18 cellular contexts compared by ENCODE assay signal in genomic region chr7:129170373-129171021, GRCh38. TPM values are rescaled to one million over a fixed set of nuclear protein-coding genes. Genes with fewer than 3 reads are reported as not detected.
DNase-seq lines count a peak whose midpoint lies in the region; ATAC-seq and TF ChIP-seq lines count a peak whose summit lies in the region.
"Had no signal": no experiment of that assay in that cellular context is flagged by ENCODE, and none has a peak within 500 bp of the region (broad histone marks: within the 10 kb centered on the region; RNA-seq: fewer than 3 reads in every experiment).

No MANE protein-coding gene starts in this region.

- H3K4me1 Mint-ChIP-seq in natural killer cell, result peaks cover 0 to 10% of the 10 kb centered on the region in 2 donors
- H3K4me1 Mint-ChIP-seq in natural killer cell treated with Interleukin-12 subunit alpha and Interleukin-12 subunit beta and Interleukin-15 and Interleukin-18, amount 100 ng/mL, for 72 hours (ENCODE audit: low read depth in 2 of 2), result peaks cover 9 to 12% of the 10 kb centered on the region in 2 donors
- H3K4me1 Mint-ChIP-seq in activated naive CD8-positive, alpha-beta T cell treated with anti-CD3 and anti-CD28 coated beads for 36 hours, result peaks cover 26% of the 10 kb centered on the region
- peaks cover 19% of the 10 kb centered on the region for H3K4me1 Mint-ChIP-seq in CD4-positive, alpha-beta T cell (ENCODE audit: low read depth)

- H3K56ac ChIP-seq in mesendoderm (ENCODE audit: low read length), result peak overlapping the region; percentile 15

- no peak overlapping the region for H3K4ac ChIP-seq in mesendoderm (ENCODE audit: low read depth, low read length)

- no peaks in the 10 kb centered on the region for H3K36me3 ChIP-seq in mesendoderm (ENCODE audit: control insufficient read depth, insufficient read depth, low read length)
- H3K36me3 ChIP-seq: uterus had no signal

- no peaks in the 10 kb centered on the region for H3K27me3 ChIP-seq in mesendoderm (ENCODE audit: insufficient read depth, low read length, poor library complexity)
- H3K27me3 ChIP-seq in CD4-positive, alpha-beta T cell (ENCODE audit: control insufficient read depth, insufficient read depth, low read length), result no peaks in the 10 kb centered on the region
- H3K27me3 ChIP-seq: SJCRH30, uterus had no signal

- CTCF ChIA-PET in CD4-positive, alpha-beta T cell (lab: Charles Lee), result no interaction called here

- H3K4me3 Mint-ChIP-seq in natural killer cell, result peak overlapping the region; percentile 84
- H3K4me3 Mint-ChIP-seq in natural killer cell treated with Interleukin-12 subunit alpha and Interleukin-12 subunit beta and Interleukin-15 and Interleukin-18, amount 100 ng/mL, for 72 hours, result no peak overlapping the region
- H3K4me3 Mint-ChIP-seq in activated naive CD8-positive, alpha-beta T cell treated with anti-CD3 and anti-CD28 coated beads for 36 hours, result peak overlapping the region; percentile 67
- H3K4me3 Mint-ChIP-seq in CD4-positive, alpha-beta T cell, result no peak overlapping the region

- H2BK5ac ChIP-seq in mesendoderm (ENCODE audit: low read length), result no peak overlapping the region

- H3K79me2 ChIP-seq in mesendoderm (ENCODE audit: control insufficient read depth, insufficient read depth, low read length), result no peaks in the 10 kb centered on the region
- H3K79me2 ChIP-seq: parathyroid adenoma had no signal

- no peak overlapping the region for H3K4me3 ChIP-seq in mesendoderm (ENCODE audit: low read length)
- H3K4me3 ChIP-seq: SJCRH30 had no signal

- no peak overlapping the region for H2BK15ac ChIP-seq in mesendoderm (replicated peaks; ENCODE audit: low read depth)

- H3K27ac Mint-ChIP-seq in natural killer cell, result no peak overlapping the region
- no peak overlapping the region for H3K27ac Mint-ChIP-seq in natural killer cell treated with Interleukin-12 subunit alpha and Interleukin-12 subunit beta and Interleukin-15 and Interleukin-18, amount 100 ng/mL, for 72 hours
- H3K27ac Mint-ChIP-seq in activated naive CD8-positive, alpha-beta T cell treated with anti-CD3 and anti-CD28 coated beads for 36 hours, result no peak overlapping the region
- H3K27ac Mint-ChIP-seq in CD4-positive, alpha-beta T cell, result no peak overlapping the region
- H3K27ac Mint-ChIP-seq: activated CD4-positive, alpha-beta memory T cell treated with anti-CD3 and anti-CD28 coated beads for 36 hours had no signal

- DNase-seq in natural killer cell (no peak), mesendoderm (peak; percentile 85), dedifferentiated amniotic fluid mesenchymal stem cell (ENCODE audit: extremely low spot score) (no peak)
- DNase-seq in natural killer cell treated with Interleukin-12 subunit alpha and Interleukin-12 subunit beta and Interleukin-15 and Interleukin-18, amount 100 ng/mL, for 72 hours (ENCODE audit: low spot score), result no peak
- DNase-seq in activated naive CD8-positive, alpha-beta T cell treated with anti-CD3 and anti-CD28 coated beads for 36 hours, result no peak
- no peak for DNase-seq in CD4-positive, alpha-beta T cell
- DNase-seq: activated effector memory CD4-positive, alpha-beta T cell treated with Interleukin-2 at 50 U/mL for 16 hours; dermis blood vessel endothelial cell; kidney glomerular epithelial cell; NCI-H2081; NCI-H524; SJCRH30; uterus had no signal

- peak overlapping the region; percentile 3 for H3K9ac ChIP-seq in mesendoderm (ENCODE audit: low read length)
- H3K9ac ChIP-seq: parathyroid adenoma had no signal

- H3K9me3 ChIP-seq in CD4-positive, alpha-beta T cell (ENCODE audit: control insufficient read depth, low read length), result no peaks in the 10 kb centered on the region
- H3K9me3 ChIP-seq: SJCRH30, uterus had no signal

- H3K27me3 Mint-ChIP-seq in natural killer cell (ENCODE audit: low read depth in 2 of 2), result peaks cover 0 to 12% of the 10 kb centered on the region in 2 donors
- peaks cover 0 to 3% of the 10 kb centered on the region in 2 donors for H3K27me3 Mint-ChIP-seq in natural killer cell treated with Interleukin-12 subunit alpha and Interleukin-12 subunit beta and Interleukin-15 and Interleukin-18, amount 100 ng/mL, for 72 hours
- H3K27me3 Mint-ChIP-seq in activated naive CD8-positive, alpha-beta T cell treated with anti-CD3 and anti-CD28 coated beads for 36 hours, result no peaks in the 10 kb centered on the region
- peaks cover 7% of the 10 kb centered on the region for H3K27me3 Mint-ChIP-seq in CD4-positive, alpha-beta T cell

- no peak overlapping the region for H3K23ac ChIP-seq in mesendoderm (ENCODE audit: low read length)

- H3K27ac ChIP-seq in mesendoderm (ENCODE audit: low read depth, low read length), result no peak overlapping the region
- no peak overlapping the region for H3K27ac ChIP-seq in CD4-positive, alpha-beta T cell (ENCODE audit: low read depth, low read length)
- H3K27ac ChIP-seq: parathyroid adenoma, SJCRH30, uterus had no signal

- H4K8ac ChIP-seq in mesendoderm (ENCODE audit: low read depth, low read length), result no peak overlapping the region

- no peak overlapping the region for H3K4me2 ChIP-seq in mesendoderm (ENCODE audit: low read length)

- no peak for TF ChIP-seq CTCF in natural killer cell (IDR thresholded peaks at IDR 0.05)
- TF ChIP-seq CTCF in CD4-positive, alpha-beta T cell (IDR thresholded peaks at IDR 0.05), result no peak

- peaks cover 7% of the 10 kb centered on the region for H3K4me1 ChIP-seq in mesendoderm (ENCODE audit: control insufficient read depth, low read depth, low read length)
- H3K4me1 ChIP-seq: parathyroid adenoma, SJCRH30 had no signal

- H2BK120ac ChIP-seq in mesendoderm (ENCODE audit: low read depth, low read length), result no peak overlapping the region

- no peak overlapping the region for H3K18ac ChIP-seq in mesendoderm (ENCODE audit: low read length)

- no peak overlapping the region for H4K5ac ChIP-seq in mesendoderm (ENCODE audit: low read length)

- intact Hi-C loops in natural killer cell (cut with micrococcal nuclease), result no loop called here
- intact Hi-C loops in CD4-positive, alpha-beta T cell (cut with DNase I, micrococcal nuclease), result no loop called here

- H3K36me3 Mint-ChIP-seq in natural killer cell, result no peaks in the 10 kb centered on the region
- H3K36me3 Mint-ChIP-seq in natural killer cell treated with Interleukin-12 subunit alpha and Interleukin-12 subunit beta and Interleukin-15 and Interleukin-18, amount 100 ng/mL, for 72 hours, result no peaks in the 10 kb centered on the region
- H3K36me3 Mint-ChIP-seq in activated naive CD8-positive, alpha-beta T cell treated with anti-CD3 and anti-CD28 coated beads for 36 hours, result peaks cover 2% of the 10 kb centered on the region
- peaks cover 4% of the 10 kb centered on the region for H3K36me3 Mint-ChIP-seq in CD4-positive, alpha-beta T cell (ENCODE audit: low read depth)
- H3K36me3 Mint-ChIP-seq: activated CD4-positive, alpha-beta memory T cell treated with anti-CD3 and anti-CD28 coated beads for 36 hours had no signal

- no peak overlapping the region for H2AK5ac ChIP-seq in mesendoderm (ENCODE audit: low read length)

- WGBS in mesendoderm (ENCODE audit: extremely low coverage, insufficient coverage, low lambda C conversion rate), result no CpG with 5 or more reads among the region's 11 CpGs

- no peaks in the 10 kb centered on the region for H3K9me3 Mint-ChIP-seq in natural killer cell
- no peaks in the 10 kb centered on the region for H3K9me3 Mint-ChIP-seq in natural killer cell treated with Interleukin-12 subunit alpha and Interleukin-12 subunit beta and Interleukin-15 and Interleukin-18, amount 100 ng/mL, for 72 hours
- no peaks in the 10 kb centered on the region for H3K9me3 Mint-ChIP-seq in activated naive CD8-positive, alpha-beta T cell treated with anti-CD3 and anti-CD28 coated beads for 36 hours
- H3K9me3 Mint-ChIP-seq in CD4-positive, alpha-beta T cell, result no peaks in the 10 kb centered on the region
- H3K9me3 Mint-ChIP-seq: activated CD4-positive, alpha-beta memory T cell treated with anti-CD3 and anti-CD28 coated beads for 36 hours had no signal

- no peak for ATAC-seq in natural killer cell
- no peak for ATAC-seq in natural killer cell treated with Interleukin-12 subunit alpha and Interleukin-12 subunit beta and Interleukin-15 and Interleukin-18, amount 100 ng/mL, for 72 hours
- no peak for ATAC-seq in CD4-positive, alpha-beta T cell (ENCODE audit: poor library complexity)
- no peak for ATAC-seq in GM19463 (IDR thresholded peaks at IDR 0.05; ENCODE audit: unreplicated experiment)
- ATAC-seq in HG03280 (IDR thresholded peaks at IDR 0.05; ENCODE audit: unreplicated experiment), result no peak
- ATAC-seq: HepG2 had no signal

- no peaks in the 10 kb centered on the region for H3K79me1 ChIP-seq in mesendoderm (ENCODE audit: low read length)

- POLR2A ChIA-PET in CD4-positive, alpha-beta T cell (lab: Charles Lee), result interaction anchor here (0.7 kb wide), 1 partner anchor 51 kb away, joined by 3 read pairs; no protein-coding TSS in a partner anchor

RNA-seq across cellular contexts. Expression of gene SMO, which starts 17.9 kb away (rescaled TPM):
- total RNA-seq in natural killer cell, result under 1 TPM; 0.09 to 0.50 (median 0.50) TPM
- under 1 TPM; 0.39 to 0.69 TPM for total RNA-seq in natural killer cell treated with Interleukin-12 subunit alpha and Interleukin-12 subunit beta and Interleukin-15 and Interleukin-18, amount 100 ng/mL, for 72 hours
- total RNA-seq in activated naive CD8-positive, alpha-beta T cell treated with anti-CD3 and anti-CD28 coated beads for 36 hours, result 1 to 10 TPM; 1.7 to 1.9 TPM
- 29.4 TPM for polyA plus RNA-seq in mesendoderm (2013, experiment 1 of 2)
- 30.0 TPM for polyA plus RNA-seq in mesendoderm (2013, experiment 2 of 2)
- total RNA-seq in CD4-positive, alpha-beta T cell, result not detected

RNA-seq across cellular contexts. Expression of gene TSPAN33, which starts 26.0 kb away (rescaled TPM):
- 1 to 10 TPM; 4.0 to 7.2 (median 5.1) TPM for total RNA-seq in natural killer cell
- 10 to 100 TPM; 17.0 to 74.0 TPM for total RNA-seq in natural killer cell treated with Interleukin-12 subunit alpha and Interleukin-12 subunit beta and Interleukin-15 and Interleukin-18, amount 100 ng/mL, for 72 hours
- total RNA-seq in activated naive CD8-positive, alpha-beta T cell treated with anti-CD3 and anti-CD28 coated beads for 36 hours, result 10 to 100 TPM; 18.7 to 19.5 TPM
- 12.9 TPM for polyA plus RNA-seq in mesendoderm (2013, experiment 1 of 2)
- polyA plus RNA-seq in mesendoderm (2013, experiment 2 of 2), result 13.3 TPM
- total RNA-seq in CD4-positive, alpha-beta T cell, result 1 to 10 TPM; 3.6 to 4.1 TPM
- total RNA-seq: dermis blood vessel endothelial cell had no signal

RNA-seq across cellular contexts. Expression of gene AHCYL2, which starts 54.3 kb away (rescaled TPM):
- 10 to 100 TPM; 11.6 to 15.2 (median 14.5) TPM for total RNA-seq in natural killer cell
- 10 to 100 TPM; 12.1 to 15.9 TPM for total RNA-seq in natural killer cell treated with Interleukin-12 subunit alpha and Interleukin-12 subunit beta and Interleukin-15 and Interleukin-18, amount 100 ng/mL, for 72 hours
- 1 to 10 TPM; 6.5 to 6.8 TPM for total RNA-seq in activated naive CD8-positive, alpha-beta T cell treated with anti-CD3 and anti-CD28 coated beads for 36 hours
- 8.3 TPM for polyA plus RNA-seq in mesendoderm (2013, experiment 1 of 2)
- polyA plus RNA-seq in mesendoderm (2013, experiment 2 of 2), result 7.1 TPM
- 1 to 10 TPM; 5.8 to 6.0 TPM for total RNA-seq in CD4-positive, alpha-beta T cell

Comparison
In these comparisons a context has a peak if more than half of its experiments do, and no peak if none do; other contexts are left out.
1. H3K4me3 Mint-ChIP-seq: peak in natural killer cell (single experiment) and activated naive CD8-positive, alpha-beta T cell treated with anti-CD3 and anti-CD28 coated beads for 36 hours (single experiment); none in natural killer cell treated with Interleukin-12 subunit alpha and Interleukin-12 subunit beta and Interleukin-15 and Interleukin-18, amount 100 ng/mL, for 72 hours (single experiment) and CD4-positive, alpha-beta T cell (single experiment).